1 cellular context compared by ENCODE assay signal in genomic region chr20:6164421-6165341, GRCh38.
TF ChIP-seq lines count a peak whose summit lies in the region.

No MANE protein-coding gene starts in this region.

TF ChIP-seq in GM23338, 12 proteins besides CTCF, POLR2A, EP300 and RAD21 (continued from another document):
- TF ChIP-seq ZNF462 (CRISPR knock-in tag; IDR thresholded peaks at IDR 0.05) (no peak), EZH2 (IDR thresholded peaks at IDR 0.05; ENCODE audit: low read depth, unreplicated experiment) (no peak), EZH2phosphoT487 (IDR thresholded peaks at IDR 0.05; ENCODE audit: unreplicated experiment) (no peak), ZNF114 (CRISPR knock-in tag; IDR thresholded peaks at IDR 0.05) (no peak), POLR2AphosphoS5 (IDR thresholded peaks at IDR 0.05; ENCODE audit: low read depth) (no peak), STAT1 (IDR thresholded peaks at IDR 0.05; ENCODE audit: unreplicated experiment) (no peak), REST (IDR thresholded peaks at IDR 0.05; ENCODE audit: unreplicated experiment) (no peak), ZNF331 (CRISPR knock-in tag; IDR thresholded peaks at IDR 0.05; ENCODE audit: low read depth) (no peak), ETS1 (IDR thresholded peaks at IDR 0.05) (no peak), JUNB (IDR thresholded peaks at IDR 0.05; ENCODE audit: unreplicated experiment) (no peak)
